Comparison of ENCODE assay signal across 10 cellular contexts in genomic region chr12:116060765-116061164, GRCh38.
DNase-seq lines count a peak whose midpoint lies in the region; ATAC-seq, FAIRE-seq and TF ChIP-seq lines count a peak whose summit lies in the region.
"Had no signal": no experiment of that assay in that cellular context is flagged by ENCODE, and none has a peak within 500 bp of the region (broad histone marks: within the 10 kb centered on the region; RNA-seq: fewer than 3 reads in every experiment).

No MANE protein-coding gene starts in this region.

- H3K9me3 ChIP-seq in mammary epithelial cell (replicated peaks; ENCODE audit: insufficient read depth, low read length), result no peaks in the 10 kb centered on the region
- no peaks in the 10 kb centered on the region for H3K9me3 ChIP-seq in smooth muscle cell (replicated peaks; ENCODE audit: low read depth)
- H3K9me3 ChIP-seq: BLaER1 had no signal

- intact Hi-C loops in mammary epithelial cell (cut with micrococcal nuclease), result no loop called here
- intact Hi-C loops in MCF 10A (cut with micrococcal nuclease), result no loop called here

- in situ Hi-C loops in mammary epithelial cell (cut with MboI; ENCODE audit: low sequenced_read_pairs in 2 of 2) (no loop called here), brain microvascular endothelial cell (cut with HindIII; ENCODE audit: low pct_ligation_motif_present, low sequenced_read_pairs) (no loop called here)

- H3K27me3 ChIP-seq in mammary epithelial cell (ENCODE audit: insufficient read depth, low read length), result no peaks in the 10 kb centered on the region
- no peaks in the 10 kb centered on the region for H3K27me3 ChIP-seq in brain microvascular endothelial cell (replicated peaks)
- H3K27me3 ChIP-seq in smooth muscle cell (ENCODE audit: low read depth), result no peaks in the 10 kb centered on the region
- H3K27me3 ChIP-seq: BLaER1 had no signal

- CTCF ChIA-PET in mammary epithelial cell (lab: Charles Lee; ENCODE audit: low non-redundant PET), result no interaction called here
- CTCF ChIA-PET in MCF 10A (lab: Yijun Ruan, JAX), result interaction anchor here (0.8 kb wide), 1 partner anchor 175 kb away, joined by 4 read pairs; no protein-coding TSS in a partner anchor
- CTCF ChIA-PET in activated CD8-positive, alpha-beta T cell treated with anti-CD3 and anti-CD28 coated beads, Interleukin-2, amount 10 ng/mL, durations not matched to agents 7 days and 5 days (lab: Charles Lee), result interaction anchor here (0.7 to 1.4 kb wide), 7 partner anchors 16 to 648 kb away, joined by 3 read pairs; no protein-coding TSS in a partner anchor

- H4K20me1 ChIP-seq in mammary epithelial cell (ENCODE audit: insufficient read depth, low read length) (no peaks in the 10 kb centered on the region), smooth muscle cell (ENCODE audit: low read depth) (peaks cover 86% of the 10 kb centered on the region)

- H3K4me3 ChIP-seq in mammary epithelial cell (replicated peaks in 1 of 3; ENCODE audit: insufficient read depth in 1 of 3, low read depth in 2 of 3, low read length in 3 of 3) (no peak overlapping the region), brain microvascular endothelial cell (ENCODE audit: low read depth, low read length) (no peak overlapping the region), smooth muscle cell (no peak overlapping the region)
- H3K4me3 ChIP-seq: BLaER1 had no signal

- H3F3A ChIP-seq in smooth muscle cell (ENCODE audit: low read depth), result no peaks in the 10 kb centered on the region

- no peaks in the 10 kb centered on the region for H3K36me3 Mint-ChIP-seq in MCF 10A (ENCODE audit: insufficient read depth, unreplicated experiment)
- no peaks in the 10 kb centered on the region for H3K36me3 Mint-ChIP-seq in activated CD8-positive, alpha-beta T cell treated with anti-CD3 and anti-CD28 coated beads, Interleukin-2, amount 10 ng/mL, durations not matched to agents 7 days and 5 days (ENCODE audit: low read depth)

- BruUV-seq in mammary epithelial cell (replicated peaks; lab: Mats Ljungman, UMichigan) (no TSS peak), MCF 10A (replicated peaks; lab: Mats Ljungman, UMichigan) (no TSS peak)

- ATAC-seq in HG03135 (IDR thresholded peaks at IDR 0.05; ENCODE audit: unreplicated experiment), result peak; percentile 85
- peak; percentile 87 for ATAC-seq in activated CD8-positive, alpha-beta T cell treated with anti-CD3 and anti-CD28 coated beads, Interleukin-2, amount 10 ng/mL, durations not matched to agents 7 days and 5 days

- H3K9ac ChIP-seq in mammary epithelial cell (ENCODE audit: insufficient read depth, low read length) (no peak overlapping the region), smooth muscle cell (ENCODE audit: low read depth) (no peak overlapping the region)
- H3K9ac ChIP-seq: BLaER1 had no signal

- peak; percentile 7 for DNase-seq in mammary epithelial cell
- DNase-seq in MCF 10A (ENCODE audit: unreplicated experiment), result no peak
- no peak for DNase-seq in activated CD8-positive, alpha-beta T cell treated with anti-CD3 and anti-CD28 coated beads, Interleukin-2, amount 10 ng/mL, durations not matched to agents 7 days and 5 days
- DNase-seq in urothelium cell line (ENCODE audit: low spot score), result no peak
- DNase-seq in brain microvascular endothelial cell, result no peak
- DNase-seq in midbrain (lab: John Stamatoyannopoulos, UW), result no peak
- DNase-seq in smooth muscle cell (lab: John Stamatoyannopoulos, UW; ENCODE audit: unreplicated experiment), result no peak
- DNase-seq: NCI-H1092 had no signal

- WGBS in mammary epithelial cell (ENCODE audit: low coverage, missing lambda C conversion rate), result 93% methylated on average over 2 of the region's 2 CpGs
- WGBS in smooth muscle cell (ENCODE audit: low lambda C conversion rate), result 76% methylated on average over 2 of the region's 2 CpGs

- TF ChIP-seq CTCF in mammary epithelial cell (conservative IDR thresholded peaks at IDR 0.05 in 1 of 2, IDR thresholded peaks at IDR 0.05 in 1 of 2; ENCODE audit: extremely low read depth in 1 of 2, insufficient read depth in 1 of 2, low read depth in 1 of 2, low read length in 2 of 2), result no peak
- no peak for TF ChIP-seq CTCF in MCF 10A (IDR thresholded peaks at IDR 0.05; ENCODE audit: unreplicated experiment)
- TF ChIP-seq CTCF in brain microvascular endothelial cell (IDR thresholded peaks at IDR 0.05; ENCODE audit: low read depth, low read length, missing control alignments), result no peak
- TF ChIP-seq CTCF in smooth muscle cell (IDR thresholded peaks at IDR 0.05; ENCODE audit: borderline replicate concordance, insufficient read depth, poor library complexity, severe bottlenecking), result no peak

- no peak overlapping the region for H3K4me2 ChIP-seq in mammary epithelial cell (ENCODE audit: insufficient read depth, low read depth, low read length)
- no peak overlapping the region for H3K4me2 ChIP-seq in smooth muscle cell
- H3K4me2 ChIP-seq: BLaER1 had no signal

- POLR2A ChIA-PET in MCF 10A (lab: Yijun Ruan, JAX), result interaction anchor here (0.6 to 1.2 kb wide), 3 partner anchors 63 to 125 kb away, joined by 3 read pairs; no protein-coding TSS in a partner anchor
- POLR2A ChIA-PET in activated CD8-positive, alpha-beta T cell treated with anti-CD3 and anti-CD28 coated beads, Interleukin-2, amount 10 ng/mL, durations not matched to agents 7 days and 5 days (lab: Charles Lee), result interaction anchor here (1.1 kb wide), 1 partner anchor 111 kb away, joined by 3 read pairs; no protein-coding TSS in a partner anchor

- H3K9me3 Mint-ChIP-seq in MCF 10A (ENCODE audit: unreplicated experiment), result no peaks in the 10 kb centered on the region
- H3K9me3 Mint-ChIP-seq in activated CD8-positive, alpha-beta T cell treated with anti-CD3 and anti-CD28 coated beads, Interleukin-2, amount 10 ng/mL, durations not matched to agents 7 days and 5 days (ENCODE audit: insufficient read depth), result no peaks in the 10 kb centered on the region

- H3K79me2 ChIP-seq in mammary epithelial cell (ENCODE audit: insufficient read depth, low read length) (peaks cover 82% of the 10 kb centered on the region), smooth muscle cell (ENCODE audit: low read depth) (peaks cover 89% of the 10 kb centered on the region)

- H3K4me1 Mint-ChIP-seq in MCF 10A (ENCODE audit: insufficient read depth, unreplicated experiment), result peaks cover 9% of the 10 kb centered on the region
- H3K4me1 Mint-ChIP-seq in activated CD8-positive, alpha-beta T cell treated with anti-CD3 and anti-CD28 coated beads, Interleukin-2, amount 10 ng/mL, durations not matched to agents 7 days and 5 days (ENCODE audit: low read depth), result peaks cover 33% of the 10 kb centered on the region

- no peaks in the 10 kb centered on the region for H3K36me3 ChIP-seq in mammary epithelial cell (ENCODE audit: insufficient read depth, low read length)
- no peaks in the 10 kb centered on the region for H3K36me3 ChIP-seq in brain microvascular endothelial cell (replicated peaks)
- no peaks in the 10 kb centered on the region for H3K36me3 ChIP-seq in smooth muscle cell (ENCODE audit: low read depth)

- peak; percentile 13 for FAIRE-seq in urothelium cell line (lab: Jason Lieb, UNC)

- H3K27me3 Mint-ChIP-seq in MCF 10A (ENCODE audit: insufficient read depth, unreplicated experiment), result no peaks in the 10 kb centered on the region
- H3K27me3 Mint-ChIP-seq in activated CD8-positive, alpha-beta T cell treated with anti-CD3 and anti-CD28 coated beads, Interleukin-2, amount 10 ng/mL, durations not matched to agents 7 days and 5 days (ENCODE audit: low read depth), result no peaks in the 10 kb centered on the region

- H3K27ac ChIP-seq in mammary epithelial cell (ENCODE audit: insufficient read depth, low read depth, low read length) (no peak overlapping the region), brain microvascular endothelial cell (no peak overlapping the region), smooth muscle cell (ENCODE audit: low read depth) (no peak overlapping the region)
- H3K27ac ChIP-seq: BLaER1 had no signal

- H3K4me1 ChIP-seq in mammary epithelial cell (ENCODE audit: insufficient read depth, low read length) (no peaks in the 10 kb centered on the region), smooth muscle cell (ENCODE audit: low read depth) (peaks cover 7% of the 10 kb centered on the region)

- no peak overlapping the region for H3K4me3 Mint-ChIP-seq in MCF 10A (ENCODE audit: unreplicated experiment)
- peak overlapping the region; percentile 73 for H3K4me3 Mint-ChIP-seq in activated CD8-positive, alpha-beta T cell treated with anti-CD3 and anti-CD28 coated beads, Interleukin-2, amount 10 ng/mL, durations not matched to agents 7 days and 5 days

- no peak overlapping the region for H3K27ac Mint-ChIP-seq in MCF 10A (ENCODE audit: low read depth, unreplicated experiment)
- peak overlapping the region; percentile 91 for H3K27ac Mint-ChIP-seq in activated CD8-positive, alpha-beta T cell treated with anti-CD3 and anti-CD28 coated beads, Interleukin-2, amount 10 ng/mL, durations not matched to agents 7 days and 5 days

- H2AFZ ChIP-seq in mammary epithelial cell (ENCODE audit: low read depth, low read length), result no peak overlapping the region
- H2AFZ ChIP-seq in smooth muscle cell (ENCODE audit: low read depth), result no peak overlapping the region

- dilution Hi-C loops in mammary epithelial cell (cut with HindIII; ENCODE audit: low sequenced_read_pairs), result no loop called here
